8 cellular contexts compared by ENCODE assay signal in the genomic region with DNA sequence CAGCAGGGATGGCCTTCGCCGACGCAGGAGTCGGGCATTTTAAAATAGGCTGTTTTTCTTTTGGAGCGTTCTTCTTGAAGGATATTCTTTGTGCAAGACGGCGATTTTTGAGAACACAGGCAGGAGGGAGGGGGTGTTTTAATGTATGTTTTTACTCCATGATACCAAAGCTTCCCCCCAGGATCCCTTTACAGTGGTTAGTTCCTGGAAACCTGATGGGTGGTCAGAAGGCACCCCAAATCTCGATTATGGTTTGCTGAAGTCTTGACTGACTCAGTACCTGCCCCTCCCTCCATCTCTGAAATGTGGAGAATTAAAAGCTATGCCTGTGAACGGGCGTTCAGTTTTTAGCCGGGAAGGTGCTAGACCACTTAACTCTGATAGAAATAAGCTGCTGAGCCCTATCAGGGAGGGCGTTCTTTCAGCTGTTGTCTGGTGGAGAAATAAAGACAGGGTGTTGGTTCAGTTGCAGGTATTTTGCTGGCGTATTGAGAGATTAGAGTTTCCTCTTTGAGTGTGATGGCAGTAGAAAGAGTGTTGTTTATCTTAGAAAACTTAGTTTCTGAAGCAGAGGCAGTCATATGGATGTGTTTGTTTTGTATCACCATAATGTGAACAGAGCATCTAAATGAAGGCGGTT. TPM values are rescaled to one million over a fixed set of nuclear protein-coding genes. Genes with fewer than 3 reads are reported as not detected.
DNase-seq lines count a peak whose midpoint lies in the region; ATAC-seq lines count a peak whose summit lies in the region.

No MANE protein-coding gene starts in this region.

- H3K27ac ChIP-seq in stomach smooth muscle (ENCODE audit: low read length) = peak overlapping the region; percentile 77

- no peak for DNase-seq in T-helper 2 cell treated with Interferon-gamma antibody and Interleukin-4, amounts not matched to agents 5 μg/mL and 100 μg/mL, for 36 hours (ENCODE audit: low spot score)
- no peak for DNase-seq in T-helper 2 cell
- DNase-seq in activated naive CD8-positive, alpha-beta T cell treated with anti-CD3 and anti-CD28 coated beads, Interleukin-2, amount 10 ng/mL, durations not matched to agents 7 days and 5 days = no peak
- no peak for DNase-seq in DMS153 (lab: John Stamatoyannopoulos, UW)
- DNase-seq in cerebellar cortex (ENCODE audit: low spot score) = no peak

- H3K27ac Mint-ChIP-seq in T-helper 2 cell treated with Interferon-gamma antibody and Interleukin-4, amounts not matched to agents 5 μg/mL and 100 μg/mL, for 36 hours = peak overlapping the region; percentile 87
- peak overlapping the region; percentile 82 for H3K27ac Mint-ChIP-seq in activated naive CD8-positive, alpha-beta T cell treated with anti-CD3 and anti-CD28 coated beads, Interleukin-2, amount 10 ng/mL, durations not matched to agents 7 days and 5 days

- H3K36me3 Mint-ChIP-seq in T-helper 2 cell treated with Interferon-gamma antibody and Interleukin-4, amounts not matched to agents 5 μg/mL and 100 μg/mL, for 36 hours (ENCODE audit: low read depth) = no peaks in the 10 kb centered on the region
- H3K36me3 Mint-ChIP-seq in activated naive CD8-positive, alpha-beta T cell treated with anti-CD3 and anti-CD28 coated beads, Interleukin-2, amount 10 ng/mL, durations not matched to agents 7 days and 5 days = no peaks in the 10 kb centered on the region

- H3K4me3 ChIP-seq in iPS-18c (ENCODE audit: insufficient read depth, low read depth, low read length) (peak overlapping the region; percentile 82), stomach smooth muscle (ENCODE audit: low read length in 2 of 2) (peak overlapping the region; percentile 89 to 96)

- H3K9ac ChIP-seq in stomach smooth muscle (ENCODE audit: low read length in 2 of 2) = peak overlapping the region; percentile 76 to 89

- peaks cover 40% of the 10 kb centered on the region for H3K27me3 Mint-ChIP-seq in T-helper 2 cell treated with Interferon-gamma antibody and Interleukin-4, amounts not matched to agents 5 μg/mL and 100 μg/mL, for 36 hours (ENCODE audit: low read depth)
- H3K27me3 Mint-ChIP-seq in activated naive CD8-positive, alpha-beta T cell treated with anti-CD3 and anti-CD28 coated beads, Interleukin-2, amount 10 ng/mL, durations not matched to agents 7 days and 5 days = peaks cover 26% of the 10 kb centered on the region

- no peak for ATAC-seq in activated naive CD8-positive, alpha-beta T cell treated with anti-CD3 and anti-CD28 coated beads, Interleukin-2, amount 10 ng/mL, durations not matched to agents 7 days and 5 days (ENCODE audit: low read depth)
- ATAC-seq in HG03565 (IDR thresholded peaks at IDR 0.05; ENCODE audit: unreplicated experiment) = no peak

- H3K27me3 ChIP-seq in stomach smooth muscle (ENCODE audit: control insufficient read depth in 1 of 2, insufficient read depth in 2 of 2, low read length in 2 of 2) = no peaks in the 10 kb centered on the region

- POLR2A ChIA-PET in activated naive CD8-positive, alpha-beta T cell treated with anti-CD3 and anti-CD28 coated beads, Interleukin-2, amount 10 ng/mL, durations not matched to agents 7 days and 5 days (lab: Charles Lee) = interaction anchor here (1.3 kb wide), 1 partner anchor 52 kb away, joined by 5 read pairs; no protein-coding TSS in a partner anchor

- H3K4me1 ChIP-seq in stomach smooth muscle (ENCODE audit: control insufficient read depth, insufficient read depth, low read length) = peaks cover 14% of the 10 kb centered on the region

- H3K9me3 ChIP-seq in iPS-18c (ENCODE audit: control insufficient read depth, insufficient read depth, low read length) (no peaks in the 10 kb centered on the region), stomach smooth muscle (ENCODE audit: control insufficient read depth in 2 of 2, low read length in 2 of 2) (no peaks in the 10 kb centered on the region)

- H3K4me3 Mint-ChIP-seq in T-helper 2 cell treated with Interferon-gamma antibody and Interleukin-4, amounts not matched to agents 5 μg/mL and 100 μg/mL, for 36 hours = peak overlapping the region; percentile 84
- H3K4me3 Mint-ChIP-seq in activated naive CD8-positive, alpha-beta T cell treated with anti-CD3 and anti-CD28 coated beads, Interleukin-2, amount 10 ng/mL, durations not matched to agents 7 days and 5 days = peak overlapping the region; percentile 88

- H3K9me3 Mint-ChIP-seq in T-helper 2 cell treated with Interferon-gamma antibody and Interleukin-4, amounts not matched to agents 5 μg/mL and 100 μg/mL, for 36 hours = no peaks in the 10 kb centered on the region
- no peaks in the 10 kb centered on the region for H3K9me3 Mint-ChIP-seq in activated naive CD8-positive, alpha-beta T cell treated with anti-CD3 and anti-CD28 coated beads, Interleukin-2, amount 10 ng/mL, durations not matched to agents 7 days and 5 days

- H3K36me3 ChIP-seq in stomach smooth muscle (ENCODE audit: control insufficient read depth in 2 of 2, insufficient read depth in 2 of 2, low read length in 2 of 2) = no peaks in the 10 kb centered on the region

- H3K4me1 Mint-ChIP-seq in T-helper 2 cell treated with Interferon-gamma antibody and Interleukin-4, amounts not matched to agents 5 μg/mL and 100 μg/mL, for 36 hours (ENCODE audit: low read depth) = peaks cover 37% of the 10 kb centered on the region
- H3K4me1 Mint-ChIP-seq in activated naive CD8-positive, alpha-beta T cell treated with anti-CD3 and anti-CD28 coated beads, Interleukin-2, amount 10 ng/mL, durations not matched to agents 7 days and 5 days = peaks cover 28% of the 10 kb centered on the region

RNA-seq across cellular contexts. Expression of a gene that starts 3.4 kb away (rescaled TPM):
- total RNA-seq in activated naive CD8-positive, alpha-beta T cell treated with anti-CD3 and anti-CD28 coated beads, Interleukin-2, amount 10 ng/mL, durations not matched to agents 7 days and 5 days = 10 to 100 TPM; 21.5 to 23.4 TPM
